Comparison of ENCODE assay signal across 7 cellular contexts in the genomic region with DNA sequence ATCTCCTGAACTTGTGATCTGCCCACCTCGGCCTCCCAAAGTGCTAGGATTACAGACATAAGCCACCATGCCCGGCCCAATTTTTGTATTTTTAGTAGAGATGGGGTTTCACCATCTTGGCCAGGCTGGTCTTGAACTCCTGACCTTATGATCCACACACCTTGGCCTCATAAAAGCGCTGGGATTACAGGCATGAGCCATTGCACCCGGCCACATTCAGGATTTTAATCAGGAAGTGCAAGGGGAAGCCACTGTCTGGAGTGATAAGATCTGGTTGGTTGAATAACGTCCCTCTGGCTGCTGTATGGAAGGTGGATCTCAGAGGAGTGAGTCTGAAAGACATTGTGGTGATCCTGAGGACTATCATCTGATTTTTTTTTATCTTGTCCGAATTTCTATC.
DNase-seq lines count a peak whose midpoint lies in the region; FAIRE-seq and TF ChIP-seq lines count a peak whose summit lies in the region.
"Not testable (repeated sequence)": the region's sequence is repeated elsewhere in the genome, so short reads cannot be mapped to it uniquely, and the experiment has no call there.

No MANE protein-coding gene starts in this region.

- 0 out of 2 replicates have a peak overlapping the region, but pooled peaks have one; percentile 75 for H2BK15ac ChIP-seq in H1 (ENCODE audit: low read length)

- POLR2A ChIA-PET in H1 (lab: Charles Lee; ENCODE audit: partially characterized antibody), result not testable (repeated sequence)

- not testable (repeated sequence) for H3K36me3 ChIP-seq in HUES48 (ENCODE audit: control insufficient read depth, insufficient read depth, low read length); Loucy (ENCODE audit: insufficient read depth, low read length); H1 (ENCODE audit: control insufficient read depth in 2 of 4, insufficient read depth in 4 of 4, low read length in 3 of 4); right atrium auricular region

- peaks cover 20% of the 10 kb centered on the region for H3K4me1 Mint-ChIP-seq in osteocyte (ENCODE audit: unreplicated experiment)

- H3K27ac ChIP-seq in HUES48 (ENCODE audit: low read depth, low read length), result peak overlapping the region; percentile 42
- H3K27ac ChIP-seq in VCaP, result peak overlapping the region; percentile 98
- H3K27ac ChIP-seq in H1 (ENCODE audit: low read depth, low read length); right atrium auricular region: not testable (repeated sequence)

- not testable (repeated sequence) for H3K23ac ChIP-seq in H1 (ENCODE audit: insufficient read length)

- not testable (repeated sequence) for TF ChIP-seq POLR2A in H1 (IDR thresholded peaks at IDR 0.05; ENCODE audit: control extremely low read depth in 1 of 2, low read depth in 2 of 2, low read length in 2 of 2)

- H3K9ac ChIP-seq in HUES48 (ENCODE audit: low read depth, low read length); Loucy (ENCODE audit: low read depth, low read length, poor library complexity, severe bottlenecking); H1 (replicated peaks in 1 of 4; ENCODE audit: extremely low read depth in 1 of 4, low read depth in 3 of 4, low read length in 3 of 4): not testable (repeated sequence)

- not testable (repeated sequence) for TF ChIP-seq RAD21 in H1 (IDR thresholded peaks at IDR 0.05 in 1 of 2, conservative IDR thresholded peaks at IDR 0.05 in 1 of 2; ENCODE audit: low read depth in 2 of 2, low read length in 2 of 2)

- H3K18ac ChIP-seq in H1 (ENCODE audit: extremely low read depth, low read length), result not testable (repeated sequence)

- H3K4me3 Mint-ChIP-seq in osteocyte (ENCODE audit: unreplicated experiment), result not testable (repeated sequence)

- H3K9me2 ChIP-seq in Loucy (replicated peaks; ENCODE audit: low read depth, low read length), result not testable (repeated sequence)

- TF ChIP-seq EP300 in H1 (IDR thresholded peaks at IDR 0.05; ENCODE audit: borderline replicate concordance in 1 of 2, low read depth in 2 of 2, low read length in 2 of 2), result not testable (repeated sequence)

- not testable (repeated sequence) for H4K20me1 ChIP-seq in Loucy (ENCODE audit: insufficient read depth, low read length, poor library complexity, severe bottlenecking); H1 (replicated peaks in 1 of 2; ENCODE audit: control insufficient read depth in 1 of 2, insufficient read depth in 2 of 2, low read length in 2 of 2)

- not testable (repeated sequence) for H3K27me3 Mint-ChIP-seq in osteocyte (ENCODE audit: unreplicated experiment)

- not testable (repeated sequence) for H2BK12ac ChIP-seq in H1 (ENCODE audit: low read depth, low read length)

- H3K4me1 ChIP-seq in HUES48 (ENCODE audit: control insufficient read depth, insufficient read depth, low read length); H1 (replicated peaks in 1 of 4; ENCODE audit: control insufficient read depth in 3 of 4, insufficient read depth in 4 of 4, low read length in 3 of 4); right atrium auricular region: not testable (repeated sequence)
- H3K4me1 ChIP-seq in Loucy (ENCODE audit: insufficient read depth, low read length, poor library complexity, severe bottlenecking), result peaks cover 56% of the 10 kb centered on the region

- not testable (repeated sequence) for H3K4me3 ChIP-seq in HUES48 (ENCODE audit: low read depth, low read length); Loucy (ENCODE audit: low read length, poor library complexity, severe bottlenecking); H1 (ENCODE audit: extremely low read depth in 1 of 4, insufficient read depth in 2 of 4, low read depth in 3 of 4, low read length in 4 of 4); right atrium auricular region

- H4K8ac ChIP-seq in H1 (ENCODE audit: extremely low read depth, insufficient read depth, low read length), result not testable (repeated sequence)

- not testable (repeated sequence) for H3K36me3 Mint-ChIP-seq in osteocyte (ENCODE audit: unreplicated experiment)

- FAIRE-seq in H1 (lab: Jason Lieb, UNC), result not testable (repeated sequence)

- not testable (repeated sequence) for H3K79me2 ChIP-seq in Loucy (ENCODE audit: insufficient read depth, low read length); H1 (ENCODE audit: control insufficient read depth in 1 of 2, insufficient read depth in 2 of 2, low read length in 2 of 2)

- not testable (repeated sequence) for H2BK20ac ChIP-seq in H1 (ENCODE audit: low read length)

- not testable (repeated sequence) for H3K4ac ChIP-seq in H1 (replicated peaks; ENCODE audit: insufficient read length, low read depth, low read length)

- WGBS in H1 (ENCODE audit: extremely low coverage in 1 of 2, insufficient coverage in 1 of 2, insufficient read length in 1 of 2, insufficient replicate concordance in 2 of 2, low coverage in 1 of 2, low lambda C conversion rate in 2 of 2, missing lambda C conversion rate in 1 of 2), 2 experiments, result 92% methylated on average over 6 of the region's 6 CpGs; no CpG with 5 or more reads in 1 of the 2 experiments

- H4K5ac ChIP-seq in H1 (ENCODE audit: insufficient read length, low read depth, low read length), result not testable (repeated sequence)

- H3K9me3 ChIP-seq in HUES48 (ENCODE audit: control insufficient read depth, insufficient read depth, low read length) (peaks cover 38% of the 10 kb centered on the region), Loucy (ENCODE audit: insufficient read depth, low read depth, low read length) (peaks cover 25% of the 10 kb centered on the region), H1 (ENCODE audit: insufficient read depth in 2 of 2, low read depth in 1 of 2, low read length in 1 of 2) (peaks cover 34 to 37% of the 10 kb centered on the region in 2 experiments), right atrium auricular region (peaks cover 0 to 18% of the 10 kb centered on the region in 2 donors)

- H2BK120ac ChIP-seq in H1 (replicated peaks; ENCODE audit: low read depth, low read length), result not testable (repeated sequence)

- not testable (repeated sequence) for H3F3A ChIP-seq in Loucy (ENCODE audit: low read depth)

- CTCF ChIA-PET in H1 (lab: Charles Lee; ENCODE audit: partially characterized antibody), result interaction anchor here (1.4 kb wide), 1 partner anchor 16 kb away, joined by 4 read pairs; no protein-coding TSS in a partner anchor

- not testable (repeated sequence) for H4K91ac ChIP-seq in H1 (replicated peaks; ENCODE audit: insufficient read length, low read length)

- H3K9me3 Mint-ChIP-seq in osteocyte (ENCODE audit: unreplicated experiment), result not testable (repeated sequence)

- H2AK5ac ChIP-seq in H1 (ENCODE audit: low read depth, low read length), result not testable (repeated sequence)

- H2BK5ac ChIP-seq in H1 (ENCODE audit: low read depth, low read length), result not testable (repeated sequence)

- not testable (repeated sequence) for H3K79me1 ChIP-seq in H1 (ENCODE audit: low read depth, low read length)

- H3K56ac ChIP-seq in H1 (replicated peaks; ENCODE audit: insufficient read length, low read depth, low read length), result not testable (repeated sequence)

- H3K14ac ChIP-seq in H1 (ENCODE audit: insufficient read length), result not testable (repeated sequence)

- not testable (repeated sequence) for H2AFZ ChIP-seq in Loucy (ENCODE audit: low read length); H1 (ENCODE audit: low read length)

- DNase-seq in NCI-H2196 (lab: John Stamatoyannopoulos, UW; ENCODE audit: unreplicated experiment) (peak; percentile 13), H1 (ENCODE audit: low read depth in 1 of 2, low spot score in 2 of 2) (peak in 1 of 2 experiments; percentile 7), right atrium auricular region (ENCODE audit: low spot score) (peak; percentile 21), osteocyte (ENCODE audit: extremely low spot score, unreplicated experiment) (peak; percentile 6)

- peak overlapping the region; percentile 39 for H3K4me2 ChIP-seq in Loucy (ENCODE audit: low read depth, low read length, poor library complexity, severe bottlenecking)
- not testable (repeated sequence) for H3K4me2 ChIP-seq in H1 (ENCODE audit: insufficient read depth in 1 of 2, low read depth in 2 of 2, low read length in 2 of 2)

- H3K23me2 ChIP-seq in H1 (ENCODE audit: low read depth, low read length), result not testable (repeated sequence)

- H3K27ac Mint-ChIP-seq in osteocyte (ENCODE audit: unreplicated experiment), result not testable (repeated sequence)

- not testable (repeated sequence) for TF ChIP-seq CTCF in Loucy (conservative IDR thresholded peaks at IDR 0.05; ENCODE audit: low read length); VCaP (conservative IDR thresholded peaks at IDR 0.05); H1 (IDR thresholded peaks at IDR 0.05; ENCODE audit: control extremely low read depth in 1 of 3, insufficient read depth in 1 of 3, low read depth in 1 of 3, low read length in 3 of 3); right atrium auricular region (IDR thresholded peaks at IDR 0.05); osteocyte (IDR thresholded peaks at IDR 0.05)

- H3K27me3 ChIP-seq in HUES48 (ENCODE audit: control insufficient read depth, insufficient read depth, low read length); Loucy (ENCODE audit: insufficient read depth, low read length, poor library complexity, severe bottlenecking); H1 (replicated peaks in 1 of 4; ENCODE audit: control insufficient read depth in 3 of 4, extremely low read depth in 1 of 4, insufficient read depth in 3 of 4, low read length in 3 of 4); right atrium auricular region: not testable (repeated sequence)
